Comparison of ENCODE assay signal across 15 cellular contexts in genomic region chr16:50273382-50273690, GRCh38. TPM values are rescaled to one million over a fixed set of nuclear protein-coding genes. Genes with fewer than 3 reads are reported as not detected.
DNase-seq lines count a peak whose midpoint lies in the region; ATAC-seq and TF ChIP-seq lines count a peak whose summit lies in the region.
"Had no signal": no experiment of that assay in that cellular context is flagged by ENCODE, and none has a peak within 500 bp of the region (broad histone marks: within the 10 kb centered on the region; RNA-seq: fewer than 3 reads in every experiment).

No MANE protein-coding gene starts in this region.

- H3K4me2 ChIP-seq in Loucy (ENCODE audit: low read depth, low read length, poor library complexity, severe bottlenecking) (peak overlapping the region; percentile 99), neuronal stem cell (ENCODE audit: insufficient read depth, low read length, poor library complexity, severe bottlenecking) (no peak overlapping the region), GM23338 (no peak overlapping the region)
- H3K4me2 ChIP-seq: A549 had no signal

- no peak for ATAC-seq in activated CD4-positive, alpha-beta T cell treated with anti-CD3 and anti-CD28 coated beads for 36 hours
- ATAC-seq in GM23338 (no peak), left lobe of liver (no peak)
- ATAC-seq: A549 had no signal

- H3K27me3 ChIP-seq in Loucy (ENCODE audit: insufficient read depth, low read length, poor library complexity, severe bottlenecking) (no peaks in the 10 kb centered on the region), neuronal stem cell (ENCODE audit: control insufficient read depth in 3 of 3, insufficient read depth in 3 of 3, low read depth in 1 of 3, low read length in 3 of 3) (no peaks in the 10 kb centered on the region), GM23338 (ENCODE audit: insufficient read depth) (no peaks in the 10 kb centered on the region)

- no peak overlapping the region for H2BK12ac ChIP-seq in neuronal stem cell (ENCODE audit: low read length)

- H3K4ac ChIP-seq in neuronal stem cell (ENCODE audit: low read length) = no peak overlapping the region

- H3K27me3 Mint-ChIP-seq in activated CD4-positive, alpha-beta T cell treated with anti-CD3 and anti-CD28 coated beads for 36 hours = no peaks in the 10 kb centered on the region
- no peaks in the 10 kb centered on the region for H3K27me3 Mint-ChIP-seq in activated naive CD8-positive, alpha-beta T cell
- peaks cover 9% of the 10 kb centered on the region for H3K27me3 Mint-ChIP-seq in GM23338 (ENCODE audit: insufficient read depth, low read depth, poor library complexity)

- intact Hi-C loops in activated CD4-positive, alpha-beta T cell treated with anti-CD3 and anti-CD28 coated beads for 36 hours (cut with DNase I, micrococcal nuclease) = no loop called here

- no peaks in the 10 kb centered on the region; the same call in 1 of the 2 replicates for H3F3A ChIP-seq in Loucy (ENCODE audit: low read depth)
- no peaks in the 10 kb centered on the region for H3F3A ChIP-seq in GM23338 (replicated peaks; ENCODE audit: low read depth)

- H4K91ac ChIP-seq in neuronal stem cell (ENCODE audit: low read depth, low read length, poor library complexity) = no peak overlapping the region

- peak overlapping the region; percentile 24 for H2AK5ac ChIP-seq in neuronal stem cell (ENCODE audit: low read depth, low read length)

- H3K79me1 ChIP-seq in neuronal stem cell (ENCODE audit: low read depth, low read length) = no peaks in the 10 kb centered on the region

- H2AFZ ChIP-seq in Loucy (ENCODE audit: low read length) (no peak overlapping the region), neuronal stem cell (ENCODE audit: low read length) (no peak overlapping the region), GM23338 (no peak overlapping the region)

- H4K20me1 ChIP-seq in Loucy (ENCODE audit: insufficient read depth, low read length, poor library complexity, severe bottlenecking) (peaks cover 4% of the 10 kb centered on the region), GM23338 (replicated peaks; ENCODE audit: insufficient read depth) (no peaks in the 10 kb centered on the region; the same call in 1 of the 2 replicates)

- no peak overlapping the region for H4K8ac ChIP-seq in neuronal stem cell (ENCODE audit: low read depth, low read length)

- peak overlapping the region; percentile 86 for H3K9ac ChIP-seq in Loucy (ENCODE audit: low read depth, low read length, poor library complexity, severe bottlenecking)
- H3K9ac ChIP-seq in neuronal stem cell (ENCODE audit: low read depth, low read length, poor library complexity) = no peak overlapping the region

- H3K23ac ChIP-seq in neuronal stem cell (ENCODE audit: low read depth, low read length, poor library complexity) = peak overlapping the region; percentile 29

- H2BK120ac ChIP-seq in neuronal stem cell (ENCODE audit: low read depth, low read length) = no peak overlapping the region

- H3K9me3 ChIP-seq in Loucy (ENCODE audit: insufficient read depth, low read depth, low read length) = no peaks in the 10 kb centered on the region
- H3K9me3 ChIP-seq in neuronal stem cell (replicated peaks in 1 of 2; ENCODE audit: control insufficient read depth in 2 of 2, insufficient read depth in 1 of 2, low read depth in 1 of 2, low read length in 2 of 2) = no peaks in the 10 kb centered on the region
- H3K9me3 ChIP-seq: A549 had no signal

- peak overlapping the region; percentile 97 for H3K4me3 Mint-ChIP-seq in activated CD4-positive, alpha-beta T cell treated with anti-CD3 and anti-CD28 coated beads for 36 hours
- peak overlapping the region; percentile 95 for H3K4me3 Mint-ChIP-seq in activated naive CD8-positive, alpha-beta T cell
- H3K4me3 Mint-ChIP-seq in GM23338 = no peak overlapping the region

- H3K4me3 ChIP-seq in Loucy (ENCODE audit: low read length, poor library complexity, severe bottlenecking) (peak overlapping the region; percentile 76), neuronal stem cell (ENCODE audit: low read length in 2 of 2) (no peak overlapping the region), GM23338 (no peak overlapping the region)
- H3K4me3 ChIP-seq: A549, lung had no signal

- no peak overlapping the region for H3K14ac ChIP-seq in neuronal stem cell (ENCODE audit: low read length)

- POLR2A ChIA-PET in activated CD4-positive, alpha-beta T cell treated with anti-CD3 and anti-CD28 coated beads for 36 hours (lab: Charles Lee) = interaction anchor here (1.0 to 3.1 kb wide), 6 partner anchors 9 to 492 kb away, joined by 3 to 11 read pairs (median 3); no protein-coding TSS in a partner anchor

- no peaks in the 10 kb centered on the region for H3K36me3 ChIP-seq in Loucy (ENCODE audit: insufficient read depth, low read length)
- no peaks in the 10 kb centered on the region for H3K36me3 ChIP-seq in neuronal stem cell (replicated peaks in 1 of 2; ENCODE audit: control insufficient read depth in 2 of 2, insufficient read depth in 2 of 2, low read length in 2 of 2)
- no peaks in the 10 kb centered on the region for H3K36me3 ChIP-seq in GM23338 (ENCODE audit: insufficient read depth)

- no peaks in the 10 kb centered on the region for H3K9me3 Mint-ChIP-seq in activated CD4-positive, alpha-beta T cell treated with anti-CD3 and anti-CD28 coated beads for 36 hours (ENCODE audit: low read depth)
- no peaks in the 10 kb centered on the region for H3K9me3 Mint-ChIP-seq in activated naive CD8-positive, alpha-beta T cell (ENCODE audit: low read depth)
- no peaks in the 10 kb centered on the region for H3K9me3 Mint-ChIP-seq in GM23338

- peak overlapping the region; percentile 100 for H3K27ac Mint-ChIP-seq in activated CD4-positive, alpha-beta T cell treated with anti-CD3 and anti-CD28 coated beads for 36 hours
- peak overlapping the region; percentile 99 for H3K27ac Mint-ChIP-seq in activated naive CD8-positive, alpha-beta T cell
- H3K27ac Mint-ChIP-seq in GM23338 = no peak overlapping the region

- no peak overlapping the region for H3K27ac ChIP-seq in neuronal stem cell (replicated peaks; ENCODE audit: low read length)
- no peak overlapping the region for H3K27ac ChIP-seq in GM23338 (ENCODE audit: low read depth)
- H3K27ac ChIP-seq: A549 had no signal

- no peak overlapping the region for H3K18ac ChIP-seq in neuronal stem cell (ENCODE audit: low read length)

- H3K79me2 ChIP-seq in Loucy (ENCODE audit: insufficient read depth, low read length) = peaks cover 97% of the 10 kb centered on the region
- no peaks in the 10 kb centered on the region for H3K79me2 ChIP-seq in GM23338 (replicated peaks; ENCODE audit: insufficient read depth)

- no peak for TF ChIP-seq CTCF in Loucy (conservative IDR thresholded peaks at IDR 0.05; ENCODE audit: low read length)
- TF ChIP-seq CTCF in GM23338 (conservative IDR thresholded peaks at IDR 0.05; ENCODE audit: low read depth in 2 of 2) = no peak

- no peaks in the 10 kb centered on the region for H3K9me2 ChIP-seq in Loucy (replicated peaks; ENCODE audit: low read depth, low read length)
- H3K9me2 ChIP-seq in GM23338 (ENCODE audit: insufficient read depth) = no peaks in the 10 kb centered on the region

- peaks cover 71% of the 10 kb centered on the region for H3K4me1 ChIP-seq in Loucy (ENCODE audit: insufficient read depth, low read length, poor library complexity, severe bottlenecking)
- H3K4me1 ChIP-seq in neuronal stem cell (ENCODE audit: control insufficient read depth in 2 of 2, insufficient read depth in 1 of 2, low read depth in 1 of 2, low read length in 2 of 2) = no peaks in the 10 kb centered on the region
- H3K4me1 ChIP-seq in GM23338 (ENCODE audit: insufficient read depth) = no peaks in the 10 kb centered on the region
- H3K4me1 ChIP-seq: A549 had no signal

- CTCF ChIA-PET in activated CD4-positive, alpha-beta T cell treated with anti-CD3 and anti-CD28 coated beads for 36 hours (lab: Charles Lee) = interaction anchor here (0.6 to 2.6 kb wide), 9 partner anchors 8 to 248 kb away, joined by 3 to 16 read pairs (median 4); partner anchors contain the start of genes ADCY7 and CNEP1R1

- no peak for DNase-seq in activated CD4-positive, alpha-beta T cell treated with anti-CD3 and anti-CD28 coated beads for 36 hours
- no peak for DNase-seq in activated CD4-positive, alpha-beta T cell treated with anti-CD3 and anti-CD28 coated beads for 4 hours
- DNase-seq in neuronal stem cell (ENCODE audit: low spot score) (no peak), GM23338 (ENCODE audit: low spot score) (no peak), kidney glomerular epithelial cell (lab: John Stamatoyannopoulos, UW) (no peak), left lobe of liver (ENCODE audit: low spot score) (no peak)
- DNase-seq: Calu3, hypothalamus, NCI-H187 treated with DMSO at 0.1 percent for 48 hours, NCI-H526, T1000 had no signal

- WGBS in neuronal stem cell (ENCODE audit: extremely low coverage in 2 of 2, insufficient read length in 2 of 2, insufficient replicate concordance in 1 of 2), 2 donors = no CpG with 5 or more reads among the region's 2 CpGs

- H3K4me1 Mint-ChIP-seq in activated CD4-positive, alpha-beta T cell treated with anti-CD3 and anti-CD28 coated beads for 36 hours = peaks cover 92% of the 10 kb centered on the region
- H3K4me1 Mint-ChIP-seq in activated naive CD8-positive, alpha-beta T cell (ENCODE audit: low read depth) = peaks cover 92% of the 10 kb centered on the region
- no peaks in the 10 kb centered on the region; the same call in 2 of the 3 replicates for H3K4me1 Mint-ChIP-seq in GM23338

- H2BK5ac ChIP-seq in neuronal stem cell (ENCODE audit: low read length) = no peak overlapping the region

- H2BK15ac ChIP-seq in neuronal stem cell (ENCODE audit: low read length) = no peak overlapping the region

- peaks cover 32% of the 10 kb centered on the region for H3K36me3 Mint-ChIP-seq in activated CD4-positive, alpha-beta T cell treated with anti-CD3 and anti-CD28 coated beads for 36 hours (ENCODE audit: low read depth)
- peaks cover 2% of the 10 kb centered on the region for H3K36me3 Mint-ChIP-seq in activated naive CD8-positive, alpha-beta T cell
- H3K36me3 Mint-ChIP-seq in GM23338 (ENCODE audit: low read depth) = no peaks in the 10 kb centered on the region

RNA-seq across cellular contexts. Expression of gene ADCY7, which starts 7.0 kb away (rescaled TPM):
- total RNA-seq in activated CD4-positive, alpha-beta T cell treated with anti-CD3 and anti-CD28 coated beads for 36 hours = 10 to 100 TPM; 51.8 to 85.3 TPM
- 3.6 TPM for polyA plus RNA-seq in neuronal stem cell (2013, experiment 1 of 2)
- 3.3 TPM for polyA plus RNA-seq in neuronal stem cell (2013, experiment 2 of 2)
- total RNA-seq in GM23338 (2014; rRNA removed; shearing (Covaris generic)) = 10.5 and 10.8 TPM in 2 replicates
- polyA plus RNA-seq in GM23338 (2016; fragmentation: Nextera tagmentation; extraction: Ambion mirVana) = 2.4 and 2.5 TPM in 2 replicates
- 4.9 TPM for total RNA-seq in left lobe of liver
